Comparison of ENCODE assay signal across 26 cellular contexts in the genomic region with DNA sequence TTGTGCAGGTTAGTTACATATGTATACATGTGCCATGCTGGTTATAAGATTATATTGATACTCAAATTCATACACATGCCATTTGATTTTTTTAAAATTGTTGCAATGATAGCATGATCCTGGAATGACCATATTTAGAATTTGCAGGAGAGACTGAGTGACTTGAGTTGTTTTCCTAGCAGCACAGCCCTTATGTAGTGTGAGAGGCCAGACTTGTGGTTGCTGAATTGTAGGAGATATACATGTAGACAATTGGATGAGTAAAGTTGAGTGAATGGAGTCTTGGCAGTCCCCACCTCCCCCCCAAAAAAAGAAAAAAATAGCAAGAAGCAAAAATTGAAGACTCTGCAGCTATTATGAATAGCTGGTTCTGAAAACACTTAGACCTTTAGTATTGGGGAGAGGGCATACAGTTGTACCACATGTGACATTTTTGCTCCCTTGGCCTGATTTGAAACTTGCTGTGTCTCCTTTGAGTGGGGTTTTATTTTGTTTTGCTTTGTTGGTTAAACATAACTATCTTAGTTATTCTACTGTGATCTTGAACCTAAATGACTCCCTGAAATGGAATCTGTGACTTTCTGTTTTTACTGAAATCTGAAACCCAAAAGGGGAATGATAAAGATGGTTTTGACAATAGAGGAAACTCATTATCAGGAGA.
DNase-seq lines count a peak whose midpoint lies in the region; ATAC-seq and TF ChIP-seq lines count a peak whose summit lies in the region.
"Had no signal": no experiment of that assay in that cellular context is flagged by ENCODE, and none has a peak within 500 bp of the region (broad histone marks: within the 10 kb centered on the region; RNA-seq: fewer than 3 reads in every experiment).

No MANE protein-coding gene starts in this region.

- no peak for TF ChIP-seq RAD21 in IMR-90 (IDR thresholded peaks at IDR 0.05; ENCODE audit: low read length)

- H3K9me1 ChIP-seq in IMR-90 (ENCODE audit: insufficient read depth, low read length): 0 out of 2 replicates have a peak, but pooled peaks cover 2% of the 10 kb centered on the region

- H3K56ac ChIP-seq in IMR-90 (ENCODE audit: extremely low read depth, insufficient read depth, low read length): no peak overlapping the region

- dilution Hi-C loops in IMR-90 (cut with HindIII; ENCODE audit: low sequenced_read_pairs, unreplicated experiment): no loop called here

- H2BK15ac ChIP-seq in IMR-90 (ENCODE audit: low read depth, low read length): no peak overlapping the region

- H2AK9ac ChIP-seq in IMR-90 (replicated peaks; ENCODE audit: low read depth, low read length, poor library complexity): no peak overlapping the region

- H3K4me3 ChIP-seq in IMR-90 (ENCODE audit: insufficient read depth, low read depth, low read length) (no peak overlapping the region), cardiac fibroblast (replicated peaks in 1 of 2; ENCODE audit: low read depth in 2 of 2, low read length in 2 of 2) (no peak overlapping the region)
- H3K4me3 ChIP-seq: sigmoid colon, SK-N-MC, thoracic aorta had no signal

- H3K36me3 ChIP-seq in IMR-90 (ENCODE audit: control insufficient read depth, insufficient read depth, low read length): no peaks in the 10 kb centered on the region
- H3K36me3 ChIP-seq: sigmoid colon had no signal

- H3K18ac ChIP-seq in IMR-90 (ENCODE audit: low read depth, low read length): peak overlapping the region; percentile 6; the same call in 1 of the 2 replicates

- no peaks in the 10 kb centered on the region for H3K27me3 Mint-ChIP-seq in mesothelial cell of epicardium (ENCODE audit: low read depth)
- H3K27me3 Mint-ChIP-seq: CD4-positive, alpha-beta T cell; stimulated activated memory B cell treated with anti-CD40 and anti-IgM and Interleukin-4, amounts not matched to agents 10 μg/mL and 1 μg/mL and 100 μg/mL, for 72 hours had no signal

- no peak overlapping the region for H3K14ac ChIP-seq in IMR-90 (replicated peaks; ENCODE audit: low read depth, low read length)

- CTCF ChIA-PET in IMR-90 (lab: Yijun Ruan, JAX): no interaction called here

- H3K36me3 Mint-ChIP-seq in mesothelial cell of epicardium: peaks cover 10% of the 10 kb centered on the region
- H3K36me3 Mint-ChIP-seq: activated naive CD4-positive, alpha-beta T cell treated with anti-CD3 and anti-CD28 coated beads, Interleukin-2, amount 50 U/mL, for 24 hours; naive thymus-derived CD8-positive, alpha-beta T cell; stimulated activated memory B cell treated with anti-CD40 and anti-IgM and Interleukin-4, amounts not matched to agents 10 μg/mL and 1 μg/mL and 100 μg/mL, for 72 hours had no signal

- POLR2A ChIA-PET in IMR-90 (lab: Charles Lee; ENCODE audit: unreplicated experiment): interaction anchor here (0.5 kb wide), 1 partner anchor 54 kb away, joined by 4 read pairs; no protein-coding TSS in a partner anchor

- H2BK120ac ChIP-seq in IMR-90 (ENCODE audit: low read depth, low read length): 0 out of 2 replicates have a peak overlapping the region, but pooled peaks have one; percentile 5

- peak overlapping the region; percentile 78; the same call in 1 of the 2 replicates for H3K4me2 ChIP-seq in IMR-90 (ENCODE audit: low read depth, low read length)

- H2BK20ac ChIP-seq in IMR-90 (ENCODE audit: low read depth, low read length): no peak overlapping the region

- H2BK5ac ChIP-seq in IMR-90 (ENCODE audit: low read depth, low read length, poor library complexity, severe bottlenecking): peak overlapping the region; percentile 64

- H2AFZ ChIP-seq in IMR-90 (replicated peaks; ENCODE audit: low read length, poor library complexity): no peak overlapping the region
- H2AFZ ChIP-seq: parathyroid adenoma had no signal

- TF ChIP-seq CTCF in IMR-90 (conservative IDR thresholded peaks at IDR 0.05; ENCODE audit: low read depth, low read length) (no peak), cardiac fibroblast (IDR thresholded peaks at IDR 0.05; ENCODE audit: low read depth, low read length) (no peak), mesothelial cell of epicardium (IDR thresholded peaks at IDR 0.05; ENCODE audit: unreplicated experiment) (no peak)

- H3K79me1 ChIP-seq in IMR-90 (ENCODE audit: low read depth in 1 of 2, low read length in 2 of 2): no peaks in the 10 kb centered on the region

- H3K4ac ChIP-seq in IMR-90 (ENCODE audit: low read depth, low read length): no peak overlapping the region

- no peaks in the 10 kb centered on the region for H4K20me1 ChIP-seq in IMR-90 (ENCODE audit: insufficient read depth, low read length)

- no peak overlapping the region for H3K9ac ChIP-seq in IMR-90 (ENCODE audit: low read depth, low read length)
- H3K9ac ChIP-seq: parathyroid adenoma had no signal

- H3K9me3 ChIP-seq in IMR-90 (ENCODE audit: control insufficient read depth, insufficient read depth, low read length): no peaks in the 10 kb centered on the region
- H3K9me3 ChIP-seq: sigmoid colon, thoracic aorta had no signal

- no peak for TF ChIP-seq POLR2A in IMR-90 (IDR thresholded peaks at IDR 0.05; ENCODE audit: low read depth, low read length)

- intact Hi-C loops in IMR-90 (cut with micrococcal nuclease): no loop called here

- ATAC-seq in IMR-90 (ENCODE audit: low read depth): peak; percentile 91
- ATAC-seq: naive thymus-derived CD8-positive, alpha-beta T cell; Panc1; stimulated activated memory B cell treated with anti-CD40 and anti-IgM and Interleukin-4, amounts not matched to agents 10 μg/mL and 1 μg/mL and 100 μg/mL, for 72 hours had no signal

- no peaks in the 10 kb centered on the region for H3K9me3 Mint-ChIP-seq in mesothelial cell of epicardium
- H3K9me3 Mint-ChIP-seq: activated naive CD4-positive, alpha-beta T cell treated with anti-CD3 and anti-CD28 coated beads, Interleukin-2, amount 50 U/mL, for 24 hours; CD4-positive, alpha-beta T cell; naive thymus-derived CD8-positive, alpha-beta T cell; stimulated activated memory B cell treated with anti-CD40 and anti-IgM and Interleukin-4, amounts not matched to agents 10 μg/mL and 1 μg/mL and 100 μg/mL, for 72 hours had no signal

- H4K8ac ChIP-seq in IMR-90 (ENCODE audit: low read depth in 2 of 2, low read length in 2 of 2): no peak overlapping the region

- no peak overlapping the region for H3K4me3 Mint-ChIP-seq in mesothelial cell of epicardium
- H3K4me3 Mint-ChIP-seq: activated naive CD4-positive, alpha-beta T cell treated with anti-CD3 and anti-CD28 coated beads, Interleukin-2, amount 50 U/mL, for 24 hours; CD4-positive, alpha-beta T cell; naive thymus-derived CD8-positive, alpha-beta T cell; stimulated activated memory B cell treated with anti-CD40 and anti-IgM and Interleukin-4, amounts not matched to agents 10 μg/mL and 1 μg/mL and 100 μg/mL, for 72 hours had no signal

- H3K27me3 ChIP-seq in IMR-90 (ENCODE audit: control insufficient read depth, insufficient read depth, low read length): no peaks in the 10 kb centered on the region
- H3K27me3 ChIP-seq: sigmoid colon had no signal

- DNase-seq in AG08395 (ENCODE audit: low spot score) (peak; percentile 38), IMR-90 (peak; percentile 59), cardiac fibroblast (ENCODE audit: low read depth in 2 of 2) (peak; percentile 43 to 72), kidney glomerular epithelial cell (lab: John Stamatoyannopoulos, UW) (peak; percentile 61), dermis blood vessel endothelial cell (no peak), mesothelial cell of epicardium (ENCODE audit: low spot score in 2 of 2, unreplicated experiment in 2 of 2) (no peak)
- DNase-seq in activated effector memory CD4-positive, alpha-beta T cell treated with anti-CD3 and anti-CD28 coated beads, Interleukin-2, amount 50 U/mL, for 16 hours: no peak
- DNase-seq in activated CD4-positive, alpha-beta T cell treated with anti-CD3 and anti-CD28 coated beads, Interleukin-2, amount 50 U/mL, for 48 hours: no peak
- DNase-seq: activated CD4-positive, alpha-beta T cell treated with anti-CD3 and anti-CD28 coated beads for 1 hour; CD4-positive, alpha-beta T cell; foreskin melanocyte; GF-D8; KBM-7; MV-4-11; naive thymus-derived CD8-positive, alpha-beta T cell; NCI-H187; NCI-H345; sigmoid colon; stimulated activated CD4-positive, alpha-beta T cell treated with anti-CD3 and anti-CD28 coated beads, Interleukin-1b, Interleukin-23, amount 100 ng/mL, for 48 hours; T-helper 9 cell had no signal

- BruUV-seq in IMR-90 (replicated peaks; lab: Mats Ljungman, UMichigan): no TSS peak

- peak overlapping the region; percentile 42; the same call in 1 of the 2 replicates for H4K91ac ChIP-seq in IMR-90 (ENCODE audit: insufficient read depth, low read depth, low read length)

- no peak overlapping the region for H3K23ac ChIP-seq in IMR-90 (ENCODE audit: low read depth, low read length)

- peaks cover 6% of the 10 kb centered on the region for H3K4me1 Mint-ChIP-seq in mesothelial cell of epicardium

- peaks cover 3% of the 10 kb centered on the region; the same call in 1 of the 2 replicates for H3K4me1 ChIP-seq in IMR-90 (ENCODE audit: control insufficient read depth, insufficient read depth, low read length)
- H3K4me1 ChIP-seq: parathyroid adenoma, sigmoid colon had no signal

- no peak overlapping the region for H3K27ac ChIP-seq in IMR-90 (ENCODE audit: insufficient read depth, low read length)
- H3K27ac ChIP-seq: parathyroid adenoma, sigmoid colon, SK-N-MC had no signal

- no peak overlapping the region for H3K27ac Mint-ChIP-seq in mesothelial cell of epicardium
- H3K27ac Mint-ChIP-seq: activated naive CD4-positive, alpha-beta T cell treated with anti-CD3 and anti-CD28 coated beads, Interleukin-2, amount 50 U/mL, for 24 hours; CD4-positive, alpha-beta T cell; naive thymus-derived CD8-positive, alpha-beta T cell; stimulated activated memory B cell treated with anti-CD40 and anti-IgM and Interleukin-4, amounts not matched to agents 10 μg/mL and 1 μg/mL and 100 μg/mL, for 72 hours had no signal

- in situ Hi-C loops in IMR-90 (cut with MboI; ENCODE audit: low sequenced_read_pairs): no loop called here

- H4K5ac ChIP-seq in IMR-90 (ENCODE audit: low read depth, low read length): no peak overlapping the region; the same call in 1 of the 2 replicates

- H2AK5ac ChIP-seq in IMR-90 (ENCODE audit: low read depth, low read length): no peak overlapping the region

TF ChIP-seq in IMR-90, 13 proteins besides CTCF, POLR2A, EP300 and RAD21 (continues in another document):
- TF ChIP-seq ELK1 (IDR thresholded peaks at IDR 0.05; ENCODE audit: borderline replicate concordance, low read depth, low read length) (no peak), MAFK (IDR thresholded peaks at IDR 0.05; ENCODE audit: low read depth, low read length) (no peak), RCOR1 (IDR thresholded peaks at IDR 0.05; ENCODE audit: insufficient replicate concordance, low read length) (no peak), CEBPB (IDR thresholded peaks at IDR 0.05; ENCODE audit: low read depth, low read length) (no peak)

Comparison
In these comparisons a context has a peak if more than half of its experiments do, and no peak if none do; other contexts are left out.
1. DNase-seq: peak in AG08395 (single experiment), IMR-90 (single experiment), cardiac fibroblast (2 of 2) and kidney glomerular epithelial cell (single experiment); none in activated effector memory CD4-positive, alpha-beta T cell treated with anti-CD3 and anti-CD28 coated beads, Interleukin-2, amount 50 U/mL, for 16 hours (single experiment), dermis blood vessel endothelial cell (single experiment), activated CD4-positive, alpha-beta T cell treated with anti-CD3 and anti-CD28 coated beads, Interleukin-2, amount 50 U/mL, for 48 hours (0 of 2) and mesothelial cell of epicardium (0 of 2).